In genomic region chr12:8970432-8970831, GRCh38 we compare ENCODE assay signal across 22 cellular contexts. TPM values are rescaled to one million over a fixed set of nuclear protein-coding genes. Genes with fewer than 3 reads are reported as not detected.
A peak's percentile ranks its signal among the peaks of the same experiment; 100 is the strongest.
DNase-seq lines count a peak whose midpoint lies in the region; ATAC-seq, FAIRE-seq and TF ChIP-seq lines count a peak whose summit lies in the region.
"Had no signal": no experiment of that assay in that cellular context is flagged by ENCODE, and none has a peak within 500 bp of the region (broad histone marks: within the 10 kb centered on the region; RNA-seq: fewer than 3 reads in every experiment).

No MANE protein-coding gene starts in this region.

- H3K9me3 ChIP-seq in A549 = peaks cover 27% of the 10 kb centered on the region
- H3K9me3 ChIP-seq in Caco-2 = peaks cover 26% of the 10 kb centered on the region
- peaks cover 5% of the 10 kb centered on the region for H3K9me3 ChIP-seq in T-helper 17 cell (ENCODE audit: control insufficient read depth, low read length, poor library complexity, severe bottlenecking)
- no peaks in the 10 kb centered on the region for H3K9me3 ChIP-seq in hepatocyte (ENCODE audit: low read depth)

- H3K4me2 ChIP-seq in A549 (peak overlapping the region; percentile 46), hepatocyte (no peak overlapping the region)

- H3K9me3 Mint-ChIP-seq in Caco-2 (ENCODE audit: unreplicated experiment) = peaks cover 31% of the 10 kb centered on the region
- peaks cover 27% of the 10 kb centered on the region for H3K9me3 Mint-ChIP-seq in activated naive CD4-positive, alpha-beta T cell treated with anti-CD3 and anti-CD28 coated beads, Interleukin-2, amount 10 ng/mL, durations not matched to agents 7 days and 5 days

- no peak for TF ChIP-seq EP300 in A549 (IDR thresholded peaks at IDR 0.05)

- no peak for TF ChIP-seq POLR2A in A549 (IDR thresholded peaks at IDR 0.05; ENCODE audit: low read length)

- H3K36me3 ChIP-seq in Caco-2 (ENCODE audit: control insufficient read depth, insufficient read depth, low read length) = no peaks in the 10 kb centered on the region
- no peaks in the 10 kb centered on the region for H3K36me3 ChIP-seq in hepatocyte (replicated peaks; ENCODE audit: insufficient read depth, low read depth)

- H3K27me3 ChIP-seq in Caco-2 (replicated peaks; ENCODE audit: control insufficient read depth, insufficient read depth, low read length) = no peaks in the 10 kb centered on the region
- H3K27me3 ChIP-seq in hepatocyte = no peaks in the 10 kb centered on the region

- no peaks in the 10 kb centered on the region for H3K9me2 ChIP-seq in hepatocyte (replicated peaks; ENCODE audit: insufficient read depth)

- peak overlapping the region; percentile 5 for H3K4me3 Mint-ChIP-seq in Caco-2 (ENCODE audit: unreplicated experiment)
- H3K4me3 Mint-ChIP-seq in T-helper 17 cell = no peak overlapping the region
- H3K4me3 Mint-ChIP-seq in activated naive CD4-positive, alpha-beta T cell treated with anti-CD3 and anti-CD28 coated beads, Interleukin-2, amount 10 ng/mL, durations not matched to agents 7 days and 5 days = no peak overlapping the region
- H3K4me3 Mint-ChIP-seq: CD14-positive monocyte had no signal

- WGBS in A549 (ENCODE audit: missing lambda C conversion rate) = 15% methylated on average over 1 of the region's 1 CpG
- 80% methylated on average over 1 of the region's 1 CpG for WGBS in hepatocyte (ENCODE audit: low lambda C conversion rate, missing lambda C conversion rate)

- no TSS peak for BruUV-seq in Caco-2 (replicated peaks; lab: Mats Ljungman, UMichigan)

- H3K79me2 ChIP-seq in hepatocyte = no peaks in the 10 kb centered on the region

- H3K27ac Mint-ChIP-seq in Caco-2 (ENCODE audit: unreplicated experiment) (peak overlapping the region; percentile 2), T-helper 17 cell (peak overlapping the region; percentile 30)
- no peak overlapping the region for H3K27ac Mint-ChIP-seq in activated naive CD4-positive, alpha-beta T cell treated with anti-CD3 and anti-CD28 coated beads, Interleukin-2, amount 10 ng/mL, durations not matched to agents 7 days and 5 days
- H3K27ac Mint-ChIP-seq: CD14-positive monocyte had no signal

- no peaks in the 10 kb centered on the region for H4K20me1 ChIP-seq in hepatocyte (ENCODE audit: insufficient read depth, poor library complexity, severe bottlenecking)

- DNase-seq in A549 (ENCODE audit: low read depth in 1 of 2, low spot score in 1 of 2) = peak in 1 of 2 experiments; percentile 6
- peak in 1 of 2 experiments; percentile 16 for DNase-seq in Caco-2
- DNase-seq in T-helper 17 cell = no peak
- DNase-seq in iris pigment epithelial cell (ENCODE audit: low read depth) = peak; percentile 4
- DNase-seq in activated naive CD4-positive, alpha-beta T cell treated with anti-CD3 and anti-CD28 coated beads, Interleukin-2, amount 10 ng/mL, durations not matched to agents 7 days and 5 days = no peak
- no peak for DNase-seq in hepatocyte (ENCODE audit: low spot score)
- DNase-seq: ACHN, AML-193, GDM1, GM23248, NCI-H1436, NCI-H2029 treated with DMSO at 0.1 percent for 48 hours, NCI-H748 treated with DMSO at 0.1 percent for 48 hours, OCI-M1, RPMI8226, SIG-M5 had no signal

- TF ChIP-seq RAD21 in A549 (conservative IDR thresholded peaks at IDR 0.05 in 1 of 2, IDR thresholded peaks at IDR 0.05 in 1 of 2) = no peak

- no peak for FAIRE-seq in A549 (lab: Jason Lieb, UNC)
- FAIRE-seq: D721Med, GM12878, K562 had no signal

- H3K36me3 Mint-ChIP-seq in Caco-2 (ENCODE audit: insufficient read depth, unreplicated experiment) (no peaks in the 10 kb centered on the region), T-helper 17 cell (ENCODE audit: low read depth) (peaks cover 4% of the 10 kb centered on the region)
- H3K36me3 Mint-ChIP-seq in activated naive CD4-positive, alpha-beta T cell treated with anti-CD3 and anti-CD28 coated beads, Interleukin-2, amount 10 ng/mL, durations not matched to agents 7 days and 5 days = peaks cover 23% of the 10 kb centered on the region
- H3K36me3 Mint-ChIP-seq: CD14-positive monocyte had no signal

- ATAC-seq in A549 (no peak), T-helper 17 cell (no peak), GM18519 (IDR thresholded peaks at IDR 0.05; ENCODE audit: low FRiP score, unreplicated experiment) (no peak)
- ATAC-seq: GM12878, HCT116, K562 had no signal

- TF ChIP-seq CTCF in A549 (IDR thresholded peaks at IDR 0.05) (no peak), Caco-2 (IDR thresholded peaks at IDR 0.05; ENCODE audit: insufficient read depth in 1 of 2, low read depth in 1 of 2, low read length in 1 of 2, severe bottlenecking in 1 of 2, unreplicated experiment in 1 of 2) (no peak), hepatocyte (IDR thresholded peaks at IDR 0.05; ENCODE audit: poor library complexity) (no peak)

- H3K27ac ChIP-seq in A549 = no peak overlapping the region; a peak in 1 of 6 replicates
- H3K27ac ChIP-seq in hepatocyte = no peak overlapping the region
- H3K27ac ChIP-seq: GM23248 had no signal

- peaks cover 9% of the 10 kb centered on the region; the same call in 2 of the 3 replicates for H3K4me1 ChIP-seq in A549
- peaks cover 14% of the 10 kb centered on the region for H3K4me1 ChIP-seq in Caco-2
- no peaks in the 10 kb centered on the region for H3K4me1 ChIP-seq in hepatocyte (ENCODE audit: insufficient read depth)

- CTCF ChIA-PET in A549 (lab: Yijun Ruan, JAX) (interaction anchor here (1.0 kb wide), 1 partner anchor 79 kb away, joined by 3 read pairs; no protein-coding TSS in a partner anchor), Caco-2 (lab: Charles Lee) (no interaction called here)
- CTCF ChIA-PET in activated naive CD4-positive, alpha-beta T cell treated with anti-CD3 and anti-CD28 coated beads, Interleukin-2, amount 10 ng/mL, durations not matched to agents 7 days and 5 days (lab: Charles Lee) = no interaction called here

- H3K4me1 Mint-ChIP-seq in Caco-2 (ENCODE audit: low read depth, unreplicated experiment) (peaks cover 8% of the 10 kb centered on the region), T-helper 17 cell (no peaks in the 10 kb centered on the region)
- H3K4me1 Mint-ChIP-seq in activated naive CD4-positive, alpha-beta T cell treated with anti-CD3 and anti-CD28 coated beads, Interleukin-2, amount 10 ng/mL, durations not matched to agents 7 days and 5 days = peaks cover 3% of the 10 kb centered on the region
- H3K4me1 Mint-ChIP-seq: CD14-positive monocyte had no signal

- intact Hi-C loops in Caco-2 (cut with micrococcal nuclease; ENCODE audit: unreplicated experiment) = loop anchor here (1.0 kb wide), 1 partner anchor 20 kb away; no protein-coding TSS in a partner anchor

- no peak overlapping the region for H2AFZ ChIP-seq in hepatocyte
- H2AFZ ChIP-seq: GM23248 had no signal

- POLR2A ChIA-PET in A549 (lab: Yijun Ruan, JAX) (no interaction called here), Caco-2 (lab: Charles Lee) (interaction anchor here (1.0 kb wide), 1 partner anchor 21 kb away, joined by 4 read pairs; the partner anchor contains the start of gene M6PR)

- no peaks in the 10 kb centered on the region for H3K27me3 Mint-ChIP-seq in Caco-2 (ENCODE audit: insufficient read depth, unreplicated experiment)
- no peaks in the 10 kb centered on the region for H3K27me3 Mint-ChIP-seq in T-helper 17 cell
- H3K27me3 Mint-ChIP-seq in activated naive CD4-positive, alpha-beta T cell treated with anti-CD3 and anti-CD28 coated beads, Interleukin-2, amount 10 ng/mL, durations not matched to agents 7 days and 5 days = no peaks in the 10 kb centered on the region

- H3K4me3 ChIP-seq in A549 (no peak overlapping the region), Caco-2 (ENCODE audit: low read depth, low read length) (no peak overlapping the region), hepatocyte (no peak overlapping the region)
- H3K4me3 ChIP-seq: GM12878, GM23248, K562 had no signal

TF ChIP-seq in A549, 52 proteins besides CTCF, POLR2A, EP300 and RAD21:
- TF ChIP-seq NFE2L2 (conservative IDR thresholded peaks at IDR 0.05; ENCODE audit: low read length) = no peak
- no peak for TF ChIP-seq SREBF2 (IDR thresholded peaks at IDR 0.05)
- TF ChIP-seq BCL3 (IDR thresholded peaks at IDR 0.05) = no peak
- TF ChIP-seq HOXB13 (CRISPR knock-in tag; IDR thresholded peaks at IDR 0.05; ENCODE audit: low read depth) = no peak

RNA-seq across cellular contexts. Expression of gene KLRG1, which starts 18.9 kb away (rescaled TPM):
- polyA plus RNA-seq in A549 (2011; rRNA removed) (7.5 and 9.4 TPM in 2 replicates), A549 (2017; fragmentation: RNase III; extraction: RNeasy Plus Mini Kit Qiagen cat#74134 plus additional on column Dnase treatment) (3.8 to 5.1 TPM (median 4.8 TPM) in 3 replicates), hepatocyte (0.45 and 1.8 TPM in 2 replicates)
- 3.1 and 3.3 TPM in 2 replicates for polyA plus RNA-seq in A549 (2012; cell fraction: cytosol; rRNA removed)
- polyA plus RNA-seq in A549 (2012; cell fraction: nucleus; rRNA removed) = 1.3 and 1.8 TPM in 2 replicates
- 4.4 and 5.1 TPM in 2 replicates for polyA minus RNA-seq in A549 (2011; rRNA and poly(A)+ RNA removed)
- total RNA-seq in Caco-2 (2022) (1.2 and 3.0 TPM in 2 replicates), T-helper 17 cell (10 to 100 TPM in 1 of 2 donors, 1 to 10 TPM in 1; 9.9 to 22.2 TPM), hepatocyte (0.24 and 0.37 TPM in 2 replicates)
- total RNA-seq: GM23248 had no signal

RNA-seq across cellular contexts. Expression of gene M6PR, which starts 21.0 kb away (rescaled TPM):
- polyA plus RNA-seq in A549 (2011; rRNA removed) (162 and 227 TPM in 2 replicates), A549 (2017; fragmentation: RNase III; extraction: RNeasy Plus Mini Kit Qiagen cat#74134 plus additional on column Dnase treatment) (145 to 187 TPM (median 182 TPM) in 3 replicates), hepatocyte (133 and 137 TPM in 2 replicates)
- polyA plus RNA-seq in A549 (2012; cell fraction: cytosol; rRNA removed) = 95.6 and 106 TPM in 2 replicates
- 63.2 and 138 TPM in 2 replicates for polyA plus RNA-seq in A549 (2012; cell fraction: nucleus; rRNA removed)
- 264 and 270 TPM in 2 replicates for polyA minus RNA-seq in A549 (2011; rRNA and poly(A)+ RNA removed)
- total RNA-seq in Caco-2 (2022) (303 and 310 TPM in 2 replicates), T-helper 17 cell (100 to 1,000 TPM; 185 to 188 TPM), hepatocyte (127 and 150 TPM in 2 replicates)

RNA-seq across cellular contexts. Expression of gene PHC1, which starts 56.1 kb away (rescaled TPM):
- polyA plus RNA-seq in A549 (2011; rRNA removed) = 26.5 and 40.5 TPM in 2 replicates
- 13.8 and 17.9 TPM in 2 replicates for polyA plus RNA-seq in A549 (2012; cell fraction: cytosol; rRNA removed)
- polyA plus RNA-seq in A549 (2012; cell fraction: nucleus; rRNA removed) = 38.6 and 42.8 TPM in 2 replicates
- polyA plus RNA-seq in A549 (2017; fragmentation: RNase III; extraction: RNeasy Plus Mini Kit Qiagen cat#74134 plus additional on column Dnase treatment) = 10.6 to 12.6 TPM (median 11.2 TPM) in 3 replicates
- polyA minus RNA-seq in A549 (2011; rRNA and poly(A)+ RNA removed) = 30.9 and 33.5 TPM in 2 replicates
- total RNA-seq in Caco-2 (2022) = 25.8 and 28.7 TPM in 2 replicates
- 10 to 100 TPM; 52.7 to 54.1 TPM for total RNA-seq in T-helper 17 cell
- 38.8 and 49.2 TPM in 2 replicates for total RNA-seq in hepatocyte
- polyA plus RNA-seq in hepatocyte = 22.3 and 25.8 TPM in 2 replicates
